In genomic region chr3:148991219-148992026, GRCh38 we compare ENCODE assay signal across 8 cellular contexts. TPM values are rescaled to one million over a fixed set of nuclear protein-coding genes. Genes with fewer than 3 reads are reported as not detected.
DNase-seq lines count a peak whose midpoint lies in the region; ATAC-seq and TF ChIP-seq lines count a peak whose summit lies in the region.

TSS of gene GYG1 (plus strand) at chr3:148991540. CDS start at chr3:148991641, 101 bp downstream.

- H3K27me3 ChIP-seq in AG04450 (ENCODE audit: control insufficient read depth, insufficient read depth, low read length) (no peaks in the 10 kb centered on the region), colonic mucosa (no peaks in the 10 kb centered on the region), layer of hippocampus (ENCODE audit: control insufficient read depth, insufficient read depth, low read length) (no peaks in the 10 kb centered on the region)

- DNase-seq in AG04450 (ENCODE audit: low read depth, low spot score) (peak; percentile 38), NCI-H345 (lab: John Stamatoyannopoulos, UW) (peak; percentile 74), colonic mucosa (peak; percentile 79)
- DNase-seq in activated CD4-positive, alpha-beta T cell treated with anti-CD3 and anti-CD28 coated beads for 4 hours = peak; percentile 80 to 82
- DNase-seq in stimulated activated CD4-positive, alpha-beta T cell treated with anti-CD3 and anti-CD28 coated beads, Interleukin-1b, Interleukin-23, amount 100 ng/mL, for 48 hours = peak; percentile 76

- H3K9ac ChIP-seq in colonic mucosa (ENCODE audit: low read depth in 2 of 2, low read length in 2 of 2) = peak within 1 kb of the TSS; percentile 72 to 98

- H3K9me3 ChIP-seq in AG04450 (ENCODE audit: control insufficient read depth, insufficient read depth, low read length) = no peaks in the 10 kb centered on the region
- no peaks in the 10 kb centered on the region for H3K9me3 ChIP-seq in colonic mucosa

- CTCF ChIA-PET in AG04450 (lab: Charles Lee) = interaction anchor here (1.4 to 2.2 kb wide), 3 partner anchors 11 to 36 kb away, joined by 3 to 13 read pairs (median 3); no protein-coding TSS in a partner anchor

- peak within 1 kb of the TSS; percentile 68 for H3K4me3 ChIP-seq in AG04450 (ENCODE audit: low read depth, low read length)
- H3K4me3 ChIP-seq in colonic mucosa = peak within 1 kb of the TSS; percentile 81

- H3K27ac ChIP-seq in AG04450 (ENCODE audit: low read depth, low read length) (peak within 1 kb of the TSS; percentile 69), colonic mucosa (peak within 1 kb of the TSS; percentile 81), layer of hippocampus (ENCODE audit: low read depth, low read length) (peak within 1 kb of the TSS; percentile 66)

- intact Hi-C loops in colonic mucosa (cut with DNase I) = loop anchor here (10.0 kb wide), 1 partner anchor 93 kb away; the partner anchor contains the start of gene HLTF

- peaks cover 3% of the 10 kb centered on the region for H3K36me3 ChIP-seq in colonic mucosa

- TF ChIP-seq CTCF in AG04450 (IDR thresholded peaks at IDR 0.05; ENCODE audit: low read depth, low read length) (peak; percentile 31), colonic mucosa (IDR thresholded peaks at IDR 0.05) (no peak)

- no peaks in the 10 kb centered on the region for H3K4me1 ChIP-seq in colonic mucosa

- ATAC-seq in GM18858 (IDR thresholded peaks at IDR 0.05; ENCODE audit: unreplicated experiment) (peak; percentile 82), HG03066 (IDR thresholded peaks at IDR 0.05; ENCODE audit: low read depth, unreplicated experiment) (peak; percentile 80)

- POLR2A ChIA-PET in AG04450 (lab: Yijun Ruan, JAX) = interaction anchor here (0.6 to 1.7 kb wide), 9 partner anchors 11 to 463 kb away, joined by 3 to 4 read pairs (median 3); no protein-coding TSS in a partner anchor

RNA-seq across cellular contexts. Expression of gene GYG1, which starts in this region (rescaled TPM):
- polyA plus RNA-seq in AG04450 (2011; rRNA removed) = 70.0 and 75.2 TPM in 2 replicates
- polyA minus RNA-seq in AG04450 (2011; rRNA and poly(A)+ RNA removed) = 54.6 and 65.1 TPM in 2 replicates
- 10 to 100 TPM; 26.1 to 32.2 TPM for total RNA-seq in colonic mucosa

Comparison
In these comparisons a context has a peak if more than half of its experiments do, and no peak if none do; other contexts are left out.
1. Peak in every context shown above with its lines: DNase-seq, ATAC-seq, H3K4me3 ChIP-seq and H3K27ac ChIP-seq.